17 cellular contexts compared by ENCODE assay signal in the genomic region with DNA sequence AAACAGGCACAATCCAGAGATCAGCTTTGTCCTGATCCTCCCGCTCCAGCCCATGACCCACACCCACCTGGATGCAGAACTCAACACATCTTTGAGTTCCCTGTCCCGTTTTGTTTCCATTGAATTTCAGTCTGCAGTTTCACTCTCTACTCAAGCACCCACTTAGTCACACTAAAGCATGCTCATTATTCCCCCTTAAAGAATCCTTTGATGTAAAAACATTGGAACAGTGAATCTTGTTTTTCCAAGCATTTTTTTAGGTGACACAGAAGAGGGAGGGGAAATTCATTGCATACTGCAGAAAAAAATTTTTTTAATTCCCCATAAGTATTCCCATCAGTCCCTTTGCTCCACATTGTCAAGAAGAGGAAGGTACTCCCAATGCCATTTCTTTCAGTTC.
"Had no signal": no experiment of that assay in that cellular context is flagged by ENCODE, and none has a peak within 500 bp of the region (broad histone marks: within the 10 kb centered on the region; RNA-seq: fewer than 3 reads in every experiment).

No MANE protein-coding gene starts in this region.

- H3K9me3 ChIP-seq: body of pancreas, left lung had no signal

- H3K9me3 Mint-ChIP-seq: WTC11 had no signal

- H3K4me3 Mint-ChIP-seq: activated CD4-positive, alpha-beta T cell treated with anti-CD3 and anti-CD28 coated beads for 36 hours; activated naive CD8-positive, alpha-beta T cell; naive thymus-derived CD4-positive, alpha-beta T cell; stimulated activated naive B cell treated with anti-CD40 and anti-IgM and Interleukin-4, amounts not matched to agents 10 μg/mL and 1 μg/mL and 100 μg/mL, for 72 hours; WTC11 had no signal

- H3K36me3 Mint-ChIP-seq: activated naive CD8-positive, alpha-beta T cell; naive thymus-derived CD4-positive, alpha-beta T cell; stimulated activated naive B cell treated with anti-CD40 and anti-IgM and Interleukin-4, amounts not matched to agents 10 μg/mL and 1 μg/mL and 100 μg/mL, for 72 hours; WTC11 had no signal

- ATAC-seq: activated CD4-positive, alpha-beta T cell treated with anti-CD3 and anti-CD28 coated beads for 36 hours; body of pancreas; left lung; naive thymus-derived CD4-positive, alpha-beta T cell; stimulated activated naive B cell treated with anti-CD40 and anti-IgM and Interleukin-4, amounts not matched to agents 10 μg/mL and 1 μg/mL and 100 μg/mL, for 72 hours; WTC11 had no signal

- H3K27me3 ChIP-seq: dorsolateral prefrontal cortex, left lung had no signal

- H3K27ac ChIP-seq: body of pancreas, dorsolateral prefrontal cortex, epithelial cell of prostate, left lung had no signal

- H3K36me3 ChIP-seq: left lung had no signal

- H3K4me1 ChIP-seq: body of pancreas, left lung had no signal

- DNase-seq: activated CD4-positive, alpha-beta T cell treated with anti-CD3 and anti-CD28 coated beads for 36 hours; activated CD4-positive, alpha-beta T cell treated with anti-CD3 and anti-CD28 coated beads, Interleukin-2, amount 50 U/mL, for 48 hours; activated gamma-delta T cell; body of pancreas; caudate nucleus; dorsolateral prefrontal cortex; foreskin melanocyte; kidney; left lung; mammary epithelial cell; naive thymus-derived CD4-positive, alpha-beta T cell; posterior cingulate gyrus; stimulated activated naive B cell treated with anti-CD40 and anti-IgM and Interleukin-4, amounts not matched to agents 10 μg/mL and 1 μg/mL and 100 μg/mL, for 72 hours; T-helper 2 cell had no signal

- H3K4me3 ChIP-seq: body of pancreas, left lung had no signal

- H3K4me1 Mint-ChIP-seq: activated CD4-positive, alpha-beta T cell treated with anti-CD3 and anti-CD28 coated beads for 36 hours; stimulated activated naive B cell treated with anti-CD40 and anti-IgM and Interleukin-4, amounts not matched to agents 10 μg/mL and 1 μg/mL and 100 μg/mL, for 72 hours had no signal

- H3K27ac Mint-ChIP-seq: activated CD4-positive, alpha-beta T cell treated with anti-CD3 and anti-CD28 coated beads for 36 hours; activated naive CD8-positive, alpha-beta T cell; naive thymus-derived CD4-positive, alpha-beta T cell; stimulated activated naive B cell treated with anti-CD40 and anti-IgM and Interleukin-4, amounts not matched to agents 10 μg/mL and 1 μg/mL and 100 μg/mL, for 72 hours; WTC11 had no signal
